ENCODE assay signal across 15 cellular contexts in the genomic region with DNA sequence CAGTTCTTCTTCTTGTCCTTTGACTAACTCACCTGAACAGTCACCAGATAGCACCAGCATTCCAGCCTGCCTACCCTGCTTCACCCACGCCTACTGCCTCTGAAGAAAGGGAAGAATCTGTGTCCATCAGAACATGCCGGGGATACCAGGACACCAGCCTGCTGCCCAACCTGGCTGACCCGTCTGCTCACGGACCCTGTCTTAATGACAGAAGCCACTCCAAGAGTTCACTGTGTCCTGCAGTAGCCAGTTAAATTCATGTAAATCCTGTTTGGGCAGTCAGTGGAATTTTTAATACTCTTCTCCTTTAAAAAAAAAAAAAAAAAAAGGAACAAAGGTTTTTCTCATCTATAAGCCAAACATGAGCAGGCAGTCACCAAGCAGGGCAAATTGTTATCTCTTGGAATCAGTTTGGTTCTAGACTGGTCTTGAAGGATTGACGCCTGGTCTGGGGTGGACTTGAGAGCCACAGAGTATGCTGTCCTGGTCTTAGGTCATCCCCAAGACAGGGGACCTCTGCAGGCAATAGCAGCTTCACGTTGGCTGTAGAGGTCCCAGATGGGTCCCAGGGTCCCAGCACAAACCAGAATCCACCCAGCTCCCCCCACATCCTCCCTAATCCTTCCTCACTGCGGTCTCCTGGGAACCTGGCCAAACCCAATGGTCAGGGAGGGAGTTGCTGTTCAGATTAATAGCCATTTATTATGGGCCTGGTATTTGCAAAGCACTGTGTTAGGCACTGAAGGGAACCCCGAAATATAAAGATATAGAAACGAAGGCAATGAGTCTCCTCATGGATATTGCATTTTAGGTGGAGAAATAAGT.
DNase-seq lines count a peak whose midpoint lies in the region; ATAC-seq, FAIRE-seq and TF ChIP-seq lines count a peak whose summit lies in the region.
"Had no signal": no experiment of that assay in that cellular context is flagged by ENCODE, and none has a peak within 500 bp of the region (broad histone marks: within the 10 kb centered on the region; RNA-seq: fewer than 3 reads in every experiment).

No MANE protein-coding gene starts in this region.

- peaks cover 13% of the 10 kb centered on the region for H3K4me1 ChIP-seq in astrocyte (ENCODE audit: insufficient read depth, low read length)

- H3K36me3 ChIP-seq in astrocyte (ENCODE audit: insufficient read depth, low read length), result no peaks in the 10 kb centered on the region

- no peak overlapping the region for H3K9ac ChIP-seq in astrocyte (ENCODE audit: low read length)

- TF ChIP-seq CTCF in C4-2B (conservative IDR thresholded peaks at IDR 0.05), result no peak
- no peak for TF ChIP-seq CTCF in astrocyte (IDR thresholded peaks at IDR 0.05; ENCODE audit: insufficient read depth, low read depth, low read length)

- no peak overlapping the region for H3K4me3 Mint-ChIP-seq in astrocyte (ENCODE audit: unreplicated experiment)

- H3K27me3 Mint-ChIP-seq in astrocyte (ENCODE audit: low read depth, unreplicated experiment), result no peaks in the 10 kb centered on the region

- H3K9me3 ChIP-seq in astrocyte (ENCODE audit: insufficient read depth, low read depth, low read length), result no peaks in the 10 kb centered on the region

- peak overlapping the region; percentile 19 for H2AFZ ChIP-seq in astrocyte (ENCODE audit: low read depth, low read length)

- H3K27me3 ChIP-seq in astrocyte (ENCODE audit: insufficient read depth, low read length), result peaks cover 3% of the 10 kb centered on the region

- ATAC-seq in left colon (peak; percentile 13), GM19351 (IDR thresholded peaks at IDR 0.05; ENCODE audit: unreplicated experiment) (no peak), HG03520 (IDR thresholded peaks at IDR 0.05; ENCODE audit: unreplicated experiment) (no peak)
- ATAC-seq: HepG2 had no signal

- peaks cover 19% of the 10 kb centered on the region for H3K4me1 Mint-ChIP-seq in astrocyte (ENCODE audit: low read depth, unreplicated experiment)

- no peaks in the 10 kb centered on the region for H3K79me2 ChIP-seq in astrocyte (ENCODE audit: insufficient read depth, low read length)

- peak overlapping the region; percentile 56 for H3K27ac ChIP-seq in C4-2B
- H3K27ac ChIP-seq in astrocyte (ENCODE audit: low read depth, low read length), result no peak overlapping the region

- intact Hi-C loops in left colon (cut with DNase I, micrococcal nuclease), result no loop called here

- DNase-seq in GM03348 (ENCODE audit: low spot score) (peak; percentile 36), astrocyte (ENCODE audit: low read depth) (peak; percentile 80), left colon (peak in 1 of 2 donors; percentile 25), NCI-H1048 (lab: John Stamatoyannopoulos, UW) (no peak), NCI-H1694 (lab: John Stamatoyannopoulos, UW) (no peak)
- DNase-seq: activated CD8-positive, alpha-beta memory T cell treated with anti-CD3 and anti-CD28 coated beads, Interleukin-2, amount 50 U/mL, for 48 hours; NCI-H187; stimulated activated CD4-positive, alpha-beta T cell treated with anti-CD3 and anti-CD28 coated beads, Interleukin-12 subunit alpha, Interleukin-12 subunit beta, amount 100 ng/mL, for 4 hours; T-helper 2 cell had no signal

- no peak overlapping the region for H3K4me3 ChIP-seq in astrocyte (ENCODE audit: insufficient read depth, low read depth, low read length)

- H3K36me3 Mint-ChIP-seq in astrocyte (ENCODE audit: low read depth, unreplicated experiment), result no peaks in the 10 kb centered on the region

- FAIRE-seq in astrocyte (lab: Jason Lieb, UNC), result no peak
- FAIRE-seq: GM19239, H1, HepG2 had no signal

- peak overlapping the region; percentile 34 for H3K4me2 ChIP-seq in astrocyte (ENCODE audit: low read length)

- H3K9me3 Mint-ChIP-seq in astrocyte (ENCODE audit: unreplicated experiment), result no peaks in the 10 kb centered on the region

- no peak overlapping the region for H3K27ac Mint-ChIP-seq in astrocyte (ENCODE audit: unreplicated experiment)

- H4K20me1 ChIP-seq in astrocyte (ENCODE audit: insufficient read depth, low read length), result no peaks in the 10 kb centered on the region

Comparison
In these comparisons a context has a peak if more than half of its experiments do, and no peak if none do; other contexts are left out.
1. DNase-seq: peak in GM03348 (single experiment) and astrocyte (single experiment); none in NCI-H1048 (single experiment) and NCI-H1694 (single experiment).